In genomic region chr3:31689523-31689922, GRCh38 we compare ENCODE assay signal across 6 cellular contexts.
DNase-seq lines count a peak whose midpoint lies in the region; ATAC-seq, FAIRE-seq and TF ChIP-seq lines count a peak whose summit lies in the region.
"Not testable (repeated sequence)": the region's sequence is repeated elsewhere in the genome, so short reads cannot be mapped to it uniquely, and the experiment has no call there.

No MANE protein-coding gene starts in this region.

- not testable (repeated sequence) for H3K4me1 Mint-ChIP-seq in endothelial cell (ENCODE audit: unreplicated experiment)
- peaks cover 15% of the 10 kb centered on the region for H3K4me1 Mint-ChIP-seq in memory B cell

- not testable (repeated sequence) for ATAC-seq in K562; HepG2; memory B cell (ENCODE audit: low read depth)

- H3K36me3 Mint-ChIP-seq in endothelial cell (ENCODE audit: low read depth, unreplicated experiment): peaks cover 29% of the 10 kb centered on the region
- H3K36me3 Mint-ChIP-seq in memory B cell: peaks cover 51% of the 10 kb centered on the region

- not testable (repeated sequence) for TF ChIP-seq POLR2A in K562 (conservative IDR thresholded peaks at IDR 0.05); HepG2 (IDR thresholded peaks at IDR 0.05; ENCODE audit: insufficient read depth in 1 of 2, low read depth in 2 of 2, low read length in 2 of 2)

- not testable (repeated sequence) for H3K27me3 ChIP-seq in ascending aorta; HepG2 (ENCODE audit: control insufficient read depth in 1 of 2, insufficient read depth in 2 of 2, low read length in 2 of 2)
- H3K27me3 ChIP-seq in K562 (ENCODE audit: control insufficient read depth in 2 of 2, insufficient read depth in 2 of 2, low read length in 2 of 2): peaks cover 3 to 19% of the 10 kb centered on the region in 2 experiments; a peak in 4 of 5 replicates

- FAIRE-seq in K562 (lab: Jason Lieb, UNC); HepG2 (lab: Jason Lieb, UNC): not testable (repeated sequence)
- FAIRE-seq in urothelium cell line (lab: Jason Lieb, UNC): peak; percentile 40

- not testable (repeated sequence) for H3K27me3 Mint-ChIP-seq in endothelial cell (ENCODE audit: unreplicated experiment); memory B cell

- BruUV-seq in K562 (replicated peaks; lab: Mats Ljungman, UMichigan); HepG2 (replicated peaks; lab: Mats Ljungman, UMichigan): not testable (repeated sequence)

- H3K4me1 ChIP-seq in ascending aorta (peaks cover 0 to 19% of the 10 kb centered on the region in 2 donors), HepG2 (ENCODE audit: insufficient read depth, low read length) (peaks cover 12% of the 10 kb centered on the region)
- H3K4me1 ChIP-seq in K562 (replicated peaks in 1 of 2; ENCODE audit: control insufficient read depth in 2 of 2, insufficient read depth in 2 of 2, low read length in 2 of 2): not testable (repeated sequence)

- in situ Hi-C loops in K562 (cut with MboI); HepG2 (cut with HindIII; ENCODE audit: extremely low pct_ligation_motif_present, low pct_unique_long_range_greater_than_20kb): not testable (repeated sequence)

- POLR2A ChIA-PET in K562 (lab: Yijun Ruan, JAX); HepG2 (lab: Yijun Ruan, JAX): not testable (repeated sequence)

- WGBS in K562 (ENCODE audit: insufficient coverage, low coverage, missing lambda C conversion rate): 1% methylated on average over 4 of the region's 4 CpGs
- WGBS in HepG2 (ENCODE audit: low lambda C conversion rate): 94% methylated on average over 4 of the region's 4 CpGs

- intact Hi-C loops in ascending aorta (cut with DNase I); K562 (cut with micrococcal nuclease); HepG2 (cut with micrococcal nuclease; ENCODE audit: unreplicated experiment): not testable (repeated sequence)

- H3K27ac Mint-ChIP-seq in endothelial cell (ENCODE audit: unreplicated experiment): not testable (repeated sequence)
- H3K27ac Mint-ChIP-seq in memory B cell: peak overlapping the region; percentile 60

- H3K9me3 Mint-ChIP-seq in endothelial cell (ENCODE audit: unreplicated experiment); memory B cell: not testable (repeated sequence)

- not testable (repeated sequence) for TF ChIP-seq CTCF in ascending aorta (IDR thresholded peaks at IDR 0.05); K562 (IDR thresholded peaks at IDR 0.05 in 2 of 3, conservative IDR thresholded peaks at IDR 0.05 in 1 of 3; ENCODE audit: insufficient read depth in 2 of 3, low read depth in 1 of 3, low read length in 3 of 3); endothelial cell (IDR thresholded peaks at IDR 0.05; ENCODE audit: unreplicated experiment); HepG2 (CRISPR knock-in tag; IDR thresholded peaks at IDR 0.05)

- H3K27ac ChIP-seq in ascending aorta: peak overlapping the region; percentile 27 to 54
- not testable (repeated sequence) for H3K27ac ChIP-seq in K562 (ENCODE audit: extremely low read depth, low read depth, low read length); HepG2 (ENCODE audit: extremely low read length, insufficient read depth, low read length)

- not testable (repeated sequence) for H3K79me2 ChIP-seq in K562 (ENCODE audit: control insufficient read depth, insufficient read depth, low read length); HepG2 (ENCODE audit: insufficient read depth, low read length)

- not testable (repeated sequence) for H3K4me2 ChIP-seq in K562 (ENCODE audit: insufficient read depth, low read length); HepG2 (ENCODE audit: low read depth, low read length)

- not testable (repeated sequence) for TF ChIP-seq RAD21 in K562 (CRISPR knock-in tag; conservative IDR thresholded peaks at IDR 0.05 in 1 of 2, IDR thresholded peaks at IDR 0.05 in 1 of 2); HepG2 (CRISPR knock-in tag; IDR thresholded peaks at IDR 0.05)

- H4K20me1 ChIP-seq in K562 (replicated peaks; ENCODE audit: control insufficient read depth, insufficient read depth, low read length); HepG2 (ENCODE audit: insufficient read depth, low read length): not testable (repeated sequence)

- CTCF ChIA-PET in K562 (lab: Yijun Ruan, JAX; ENCODE audit: low intra/inter-chr PET ratio); HepG2 (lab: Yijun Ruan, JAX; ENCODE audit: low intra/inter-chr PET ratio, low total read pairs): not testable (repeated sequence)

- not testable (repeated sequence) for H3K9ac ChIP-seq in K562 (ENCODE audit: insufficient read depth in 1 of 2, low read depth in 2 of 2, low read length in 2 of 2); HepG2 (ENCODE audit: insufficient read depth, low read depth, low read length)

- H3K9me1 ChIP-seq in K562 (ENCODE audit: control insufficient read depth, insufficient read depth, low read length): not testable (repeated sequence)

- not testable (repeated sequence) for H3K4me3 ChIP-seq in ascending aorta; K562; HepG2 (replicated peaks in 1 of 3; ENCODE audit: insufficient read depth in 1 of 3, low read depth in 2 of 3, low read length in 3 of 3)

- H3K4me3 Mint-ChIP-seq in endothelial cell (ENCODE audit: unreplicated experiment): peak overlapping the region; percentile 7
- not testable (repeated sequence) for H3K4me3 Mint-ChIP-seq in memory B cell

- not testable (repeated sequence) for TF ChIP-seq EP300 in K562 (IDR thresholded peaks at IDR 0.05; ENCODE audit: low read length); HepG2 (IDR thresholded peaks at IDR 0.05; ENCODE audit: low read depth in 2 of 2, low read length in 2 of 2); HepG2 (CRISPR knock-in tag; IDR thresholded peaks at IDR 0.05; ENCODE audit: borderline replicate concordance)

- not testable (repeated sequence) for H3K36me3 ChIP-seq in ascending aorta; K562 (ENCODE audit: control insufficient read depth, insufficient read depth, low read length); HepG2 (replicated peaks in 1 of 2; ENCODE audit: control insufficient read depth in 1 of 2, insufficient read depth in 2 of 2, low read length in 2 of 2)

- not testable (repeated sequence) for DNase-seq in ascending aorta (ENCODE audit: low spot score in 2 of 2); K562 (ENCODE audit: extremely low read depth in 1 of 4, low spot score in 3 of 4); endothelial cell (ENCODE audit: low spot score); HepG2 (ENCODE audit: low spot score); memory B cell (ENCODE audit: low spot score in 2 of 2); urothelium cell line (ENCODE audit: low spot score)

- H2AFZ ChIP-seq in K562 (ENCODE audit: low read depth, low read length); HepG2 (ENCODE audit: low read length): not testable (repeated sequence)

- not testable (repeated sequence) for H3K9me3 ChIP-seq in ascending aorta; K562 (replicated peaks; ENCODE audit: control insufficient read depth, insufficient read depth, low read depth, low read length); HepG2 (ENCODE audit: low read length)

TF ChIP-seq in K562, 482 proteins besides CTCF, POLR2A, EP300 and RAD21:
- peak; percentile 73 for TF ChIP-seq ZNF431 (CRISPR knock-in tag; IDR thresholded peaks at IDR 0.05)

TF ChIP-seq in HepG2, 621 proteins besides CTCF, POLR2A, EP300 and RAD21:
- TF ChIP-seq ZNF431 (CRISPR knock-in tag; IDR thresholded peaks at IDR 0.05; ENCODE audit: borderline replicate concordance, low read depth): peak; percentile 82
TF ChIP-seq in HepG2: peak in this region for 1; not testable (repeated sequence) for 620.
